Comparison of ENCODE assay signal across 1 cellular context in genomic region chr14:100570726-100571454, GRCh38.
A peak's percentile ranks its signal among the peaks of the same experiment; 100 is the strongest.
TF ChIP-seq lines count a peak whose summit lies in the region.

No MANE protein-coding gene starts in this region.

TF ChIP-seq in HEK293, 187 proteins besides CTCF, POLR2A, EP300 and RAD21 (continued from another document):
- TF ChIP-seq REST (tag by site-specific recombination; IDR thresholded peaks at IDR 0.05) (peak; percentile 95), ZNF19 (tag by site-specific recombination; IDR thresholded peaks at IDR 0.05; ENCODE audit: low read depth) (no peak), ZNF580 (tag by site-specific recombination; IDR thresholded peaks at IDR 0.05) (no peak), ZNF510 (tag by site-specific recombination; IDR thresholded peaks at IDR 0.05; ENCODE audit: insufficient replicate concordance) (no peak), AEBP2 (tag by site-specific recombination; IDR thresholded peaks at IDR 0.05; ENCODE audit: borderline replicate concordance) (no peak), SCRT1 (tag by site-specific recombination; IDR thresholded peaks at IDR 0.05; ENCODE audit: borderline replicate concordance) (peak; percentile 60; the same call in 1 of the 2 replicates), ZIC2 (tag by site-specific recombination; IDR thresholded peaks at IDR 0.05) (0 out of 2 replicates have a peak, but pooled peaks have one; percentile 37)
